15 cellular contexts compared by ENCODE assay signal in the genomic region with DNA sequence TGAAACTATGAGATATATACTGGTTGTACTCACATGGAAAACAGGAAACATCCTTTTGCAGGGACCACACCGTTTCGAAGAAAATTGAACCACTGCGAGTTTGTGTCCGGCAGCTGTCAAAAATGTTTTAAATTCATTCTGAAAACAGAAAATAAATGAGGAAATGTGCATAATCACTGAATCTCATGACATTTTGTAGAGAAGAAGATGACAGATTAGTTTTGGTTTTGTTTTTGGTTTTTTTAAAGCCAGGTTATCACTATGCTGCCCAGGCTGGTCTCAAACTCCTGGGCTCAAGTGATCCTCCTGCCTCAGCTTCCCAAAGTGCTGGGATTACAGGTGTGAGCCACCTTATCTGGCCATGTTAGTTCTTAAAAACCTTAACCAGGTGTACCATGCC. TPM values are rescaled to one million over a fixed set of nuclear protein-coding genes. Genes with fewer than 3 reads are reported as not detected.
DNase-seq lines count a peak whose midpoint lies in the region; ATAC-seq, FAIRE-seq and TF ChIP-seq lines count a peak whose summit lies in the region.
"Had no signal": no experiment of that assay in that cellular context is flagged by ENCODE, and none has a peak within 500 bp of the region (broad histone marks: within the 10 kb centered on the region; RNA-seq: fewer than 3 reads in every experiment).

No MANE protein-coding gene starts in this region.

- peak; percentile 73 for FAIRE-seq in GM12892 (lab: Jason Lieb, UNC)
- FAIRE-seq: urothelium cell line had no signal

- TF ChIP-seq POLR2A in GM12892 (IDR thresholded peaks at IDR 0.05; ENCODE audit: low read depth, low read length) = no peak

- ATAC-seq in GM19452 (IDR thresholded peaks at IDR 0.05; ENCODE audit: unreplicated experiment) (peak; percentile 51), HG02642 (IDR thresholded peaks at IDR 0.05; ENCODE audit: poor library complexity, unreplicated experiment) (peak; percentile 59), HG03432 (IDR thresholded peaks at IDR 0.05; ENCODE audit: unreplicated experiment) (peak; percentile 80), left colon (no peak), GM18520 (IDR thresholded peaks at IDR 0.05; ENCODE audit: unreplicated experiment) (no peak), HG03469 (IDR thresholded peaks at IDR 0.05; ENCODE audit: unreplicated experiment) (no peak)
- ATAC-seq: Panc1 had no signal

- intact Hi-C loops in left colon (cut with DNase I, micrococcal nuclease) = no loop called here

- DNase-seq in GM12892 (ENCODE audit: insufficient read length) = no peak
- DNase-seq in left colon = no peak
- DNase-seq in NCI-H1417 treated with DMSO at 0.1 percent for 48 hours (lab: John Stamatoyannopoulos, UW) = no peak
- DNase-seq: activated CD4-positive, alpha-beta memory T cell treated with anti-CD3 and anti-CD28 coated beads for 36 hours; activated effector memory CD4-positive, alpha-beta T cell treated with anti-CD3 and anti-CD28 coated beads, Interleukin-2, amount 50 U/mL, for 16 hours; effector CD8-positive, alpha-beta T cell; islet precursor cell; Kasumi-1 had no signal

RNA-seq across cellular contexts. Expression of gene TXNDC8, which starts 3.5 kb away (rescaled TPM):
- polyA plus RNA-seq in GM12892 (2012; ENCODE audit: missing spikeins) = not detected
- not detected for total RNA-seq in left colon
- total RNA-seq: activated CD4-positive, alpha-beta memory T cell treated with anti-CD3 and anti-CD28 coated beads for 36 hours had no signal

Comparison
In these comparisons a context has a peak if more than half of its experiments do, and no peak if none do; other contexts are left out.
1. ATAC-seq: peak in GM19452 (single experiment), HG02642 (single experiment) and HG03432 (single experiment); none in left colon (single experiment), GM18520 (single experiment) and HG03469 (single experiment).